1 cellular context compared by ENCODE assay signal in the genomic region with DNA sequence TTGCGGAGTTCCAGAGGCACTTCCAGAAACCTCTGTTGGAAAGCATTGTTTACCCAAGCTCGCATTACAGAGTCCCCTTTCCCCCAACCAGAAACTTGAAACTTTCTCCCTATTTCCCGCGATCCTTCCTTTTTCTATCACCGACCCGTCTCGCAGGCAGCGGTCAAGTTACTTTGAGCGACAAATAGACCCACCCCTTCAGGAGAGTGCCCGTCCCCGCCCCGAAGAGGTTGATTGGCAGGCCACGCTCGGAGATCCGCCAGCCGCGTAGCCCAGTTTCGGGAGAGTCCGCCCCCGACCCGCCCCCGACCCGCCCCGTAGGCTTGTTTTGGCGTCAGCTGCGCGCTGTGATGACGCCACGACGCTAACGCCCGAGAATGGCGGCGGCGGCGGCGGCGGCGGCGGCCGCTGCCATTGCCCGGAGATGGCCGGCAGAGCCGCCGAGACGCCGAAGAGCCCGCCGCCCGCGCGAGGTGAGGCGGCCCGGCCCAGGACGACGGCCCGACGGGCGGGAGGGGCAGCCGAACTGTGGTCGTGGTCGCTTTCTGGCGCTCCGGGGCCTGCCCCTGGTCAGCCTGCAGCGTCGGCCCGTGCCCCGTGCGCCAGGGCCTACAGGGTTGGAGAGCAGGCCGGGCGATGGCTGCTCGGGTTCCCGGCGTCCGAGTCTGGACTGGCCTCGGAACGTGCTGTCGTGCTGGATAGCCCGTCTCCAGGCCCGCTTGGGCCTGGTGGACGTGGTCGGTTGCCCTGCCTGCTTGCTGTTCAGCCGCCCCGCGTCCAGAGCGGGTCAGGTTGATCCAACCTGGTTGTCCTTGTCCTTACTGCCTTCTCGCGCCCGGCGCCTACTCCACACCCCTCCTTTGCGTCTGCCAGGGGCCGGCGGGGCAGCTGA.
TF ChIP-seq lines count a peak whose summit lies in the region.

A gene (plus strand): TSS at position 356 of the 892 bp plus-strand sequence. CDS start 15,496 bp downstream, outside the sequence.

TF ChIP-seq in K562, 482 proteins besides CTCF, POLR2A, EP300 and RAD21 (continued from another document and continues in another):
- peak in 1 of 2 experiments; percentile 13; a peak in 2 of 4 replicates for TF ChIP-seq FOXK2 (conservative IDR thresholded peaks at IDR 0.05 in 1 of 2, IDR thresholded peaks at IDR 0.05 in 1 of 2; ENCODE audit: low read depth in 2 of 2)
- TF ChIP-seq, protein P1, sequence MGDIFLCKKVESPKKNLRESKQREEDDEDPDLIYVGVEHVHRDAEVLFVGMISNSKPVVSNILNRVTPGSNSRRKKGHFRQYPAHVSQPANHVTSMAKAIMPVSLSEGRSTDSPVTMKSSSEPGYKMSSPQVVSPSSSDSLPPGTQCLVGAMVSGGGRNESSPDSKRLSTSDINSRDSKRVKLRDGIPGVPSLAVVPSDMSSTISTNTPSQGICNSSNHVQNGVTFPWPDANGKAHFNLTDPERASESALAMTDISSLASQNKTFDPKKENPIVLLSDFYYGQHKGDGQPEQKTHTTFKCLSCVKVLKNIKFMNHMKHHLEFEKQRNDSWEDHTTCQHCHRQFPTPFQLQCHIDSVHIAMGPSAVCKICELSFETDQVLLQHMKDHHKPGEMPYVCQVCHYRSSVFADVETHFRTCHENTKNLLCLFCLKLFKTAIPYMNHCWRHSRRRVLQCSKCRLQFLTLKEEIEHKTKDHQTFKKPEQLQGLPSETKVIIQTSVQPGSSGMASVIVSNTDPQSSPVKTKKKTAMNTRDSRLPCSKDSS (IDR thresholded peaks at IDR 0.05; ENCODE audit: low read depth, partially characterized antibody), result no peak
- 0 out of 2 replicates have a peak, but pooled peaks have one; percentile 75 for TF ChIP-seq ZNF165 (CRISPR knock-in tag; IDR thresholded peaks at IDR 0.05; ENCODE audit: borderline replicate concordance)
- TF ChIP-seq, protein P2, sequence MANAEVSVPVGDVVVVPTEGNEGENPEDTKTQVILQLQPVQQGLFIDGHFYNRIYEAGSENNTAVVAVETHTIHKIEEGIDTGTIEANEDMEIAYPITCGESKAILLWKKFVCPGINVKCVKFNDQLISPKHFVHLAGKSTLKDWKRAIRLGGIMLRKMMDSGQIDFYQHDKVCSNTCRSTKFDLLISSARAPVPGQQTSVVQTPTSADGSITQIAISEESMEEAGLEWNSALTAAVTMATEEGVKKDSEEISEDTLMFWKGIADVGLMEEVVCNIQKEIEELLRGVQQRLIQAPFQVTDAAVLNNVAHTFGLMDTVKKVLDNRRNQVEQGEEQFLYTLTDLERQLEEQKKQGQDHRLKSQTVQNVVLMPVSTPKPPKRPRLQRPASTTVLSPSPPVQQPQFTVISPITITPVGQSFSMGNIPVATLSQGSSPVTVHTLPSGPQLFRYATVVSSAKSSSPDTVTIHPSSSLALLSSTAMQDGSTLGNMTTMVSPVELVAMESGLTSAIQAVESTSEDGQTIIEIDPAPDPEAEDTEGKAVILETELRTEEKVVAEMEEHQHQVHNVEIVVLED (CRISPR knock-in tag; IDR thresholded peaks at IDR 0.05), result peak; percentile 94
- no peak for TF ChIP-seq SLC30A9 (CRISPR knock-in tag; IDR thresholded peaks at IDR 0.05)
- no peak for TF ChIP-seq SRSF3 (IDR thresholded peaks at IDR 0.05; ENCODE audit: insufficient read depth, low read length)
- TF ChIP-seq BRD4 (IDR thresholded peaks at IDR 0.05), result peak; percentile 79; the same call in 1 of the 2 replicates
- TF ChIP-seq ERF (CRISPR knock-in tag; IDR thresholded peaks at IDR 0.05), result peak; percentile 88
- TF ChIP-seq ZNF444 (CRISPR knock-in tag; IDR thresholded peaks at IDR 0.05), result no peak
- TF ChIP-seq NR2C2 (CRISPR knock-in tag; IDR thresholded peaks at IDR 0.05), result no peak
- peak; percentile 35; the same call in 1 of the 2 replicates for TF ChIP-seq NR2C2 (tag; IDR thresholded peaks at IDR 0.05)
- TF ChIP-seq SREBF2 (CRISPR knock-in tag; IDR thresholded peaks at IDR 0.05), result no peak
- TF ChIP-seq POLR2G (IDR thresholded peaks at IDR 0.05; ENCODE audit: low read depth, low read length), result peak; percentile 93
- TF ChIP-seq, protein P3, sequence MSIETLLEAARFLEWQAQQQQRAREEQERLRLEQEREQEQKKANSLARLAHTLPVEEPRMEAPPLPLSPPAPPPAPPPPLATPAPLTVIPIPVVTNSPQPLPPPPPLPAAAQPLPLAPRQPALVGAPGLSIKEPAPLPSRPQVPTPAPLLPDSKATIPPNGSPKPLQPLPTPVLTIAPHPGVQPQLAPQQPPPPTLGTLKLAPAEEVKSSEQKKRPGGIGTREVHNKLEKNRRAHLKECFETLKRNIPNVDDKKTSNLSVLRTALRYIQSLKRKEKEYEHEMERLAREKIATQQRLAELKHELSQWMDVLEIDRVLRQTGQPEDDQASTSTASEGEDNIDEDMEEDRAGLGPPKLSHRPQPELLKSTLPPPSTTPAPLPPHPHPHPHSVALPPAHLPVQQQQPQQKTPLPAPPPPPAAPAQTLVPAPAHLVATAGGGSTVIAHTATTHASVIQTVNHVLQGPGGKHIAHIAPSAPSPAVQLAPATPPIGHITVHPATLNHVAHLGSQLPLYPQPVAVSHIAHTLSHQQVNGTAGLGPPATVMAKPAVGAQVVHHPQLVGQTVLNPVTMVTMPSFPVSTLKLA (conservative IDR thresholded peaks at IDR 0.05), result peak in 1 of 2 experiments; percentile 19; a peak in 1 of 4 replicates
- TF ChIP-seq PHF20 (IDR thresholded peaks at IDR 0.05; ENCODE audit: partially characterized antibody), result peak; percentile 82
- TF ChIP-seq, protein P4, sequence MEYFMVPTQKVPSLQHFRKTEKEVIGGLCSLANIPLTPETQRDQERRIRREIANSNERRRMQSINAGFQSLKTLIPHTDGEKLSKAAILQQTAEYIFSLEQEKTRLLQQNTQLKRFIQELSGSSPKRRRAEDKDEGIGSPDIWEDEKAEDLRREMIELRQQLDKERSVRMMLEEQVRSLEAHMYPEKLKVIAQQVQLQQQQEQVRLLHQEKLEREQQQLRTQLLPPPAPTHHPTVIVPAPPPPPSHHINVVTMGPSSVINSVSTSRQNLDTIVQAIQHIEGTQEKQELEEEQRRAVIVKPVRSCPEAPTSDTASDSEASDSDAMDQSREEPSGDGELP (CRISPR knock-in tag; IDR thresholded peaks at IDR 0.05; ENCODE audit: borderline replicate concordance), result peak; percentile 54
- no peak for TF ChIP-seq HNRNPH1 (optimal IDR thresholded peaks at IDR 0.05; ENCODE audit: low read depth, low read length)
- TF ChIP-seq, protein P5, sequence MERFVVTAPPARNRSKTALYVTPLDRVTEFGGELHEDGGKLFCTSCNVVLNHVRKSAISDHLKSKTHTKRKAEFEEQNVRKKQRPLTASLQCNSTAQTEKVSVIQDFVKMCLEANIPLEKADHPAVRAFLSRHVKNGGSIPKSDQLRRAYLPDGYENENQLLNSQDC (CRISPR knock-in tag; IDR thresholded peaks at IDR 0.05), result peak; percentile 85; the same call in 1 of the 2 replicates
- 0 out of 2 replicates have a peak, but pooled peaks have one; percentile 23 for TF ChIP-seq ZNF668 (CRISPR knock-in tag; IDR thresholded peaks at IDR 0.05)
- TF ChIP-seq, protein P6, sequence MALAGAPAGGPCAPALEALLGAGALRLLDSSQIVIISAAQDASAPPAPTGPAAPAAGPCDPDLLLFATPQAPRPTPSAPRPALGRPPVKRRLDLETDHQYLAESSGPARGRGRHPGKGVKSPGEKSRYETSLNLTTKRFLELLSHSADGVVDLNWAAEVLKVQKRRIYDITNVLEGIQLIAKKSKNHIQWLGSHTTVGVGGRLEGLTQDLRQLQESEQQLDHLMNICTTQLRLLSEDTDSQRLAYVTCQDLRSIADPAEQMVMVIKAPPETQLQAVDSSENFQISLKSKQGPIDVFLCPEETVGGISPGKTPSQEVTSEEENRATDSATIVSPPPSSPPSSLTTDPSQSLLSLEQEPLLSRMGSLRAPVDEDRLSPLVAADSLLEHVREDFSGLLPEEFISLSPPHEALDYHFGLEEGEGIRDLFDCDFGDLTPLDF (CRISPR knock-in tag; IDR thresholded peaks at IDR 0.05), result peak; percentile 35; the same call in 1 of the 2 replicates
- TF ChIP-seq, protein P7, sequence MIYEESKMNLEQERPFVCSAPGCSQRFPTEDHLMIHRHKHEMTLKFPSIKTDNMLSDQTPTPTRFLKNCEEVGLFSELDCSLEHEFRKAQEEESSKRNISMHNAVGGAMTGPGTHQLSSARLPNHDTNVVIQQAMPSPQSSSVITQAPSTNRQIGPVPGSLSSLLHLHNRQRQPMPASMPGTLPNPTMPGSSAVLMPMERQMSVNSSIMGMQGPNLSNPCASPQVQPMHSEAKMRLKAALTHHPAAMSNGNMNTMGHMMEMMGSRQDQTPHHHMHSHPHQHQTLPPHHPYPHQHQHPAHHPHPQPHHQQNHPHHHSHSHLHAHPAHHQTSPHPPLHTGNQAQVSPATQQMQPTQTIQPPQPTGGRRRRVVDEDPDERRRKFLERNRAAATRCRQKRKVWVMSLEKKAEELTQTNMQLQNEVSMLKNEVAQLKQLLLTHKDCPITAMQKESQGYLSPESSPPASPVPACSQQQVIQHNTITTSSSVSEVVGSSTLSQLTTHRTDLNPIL (CRISPR knock-in tag; IDR thresholded peaks at IDR 0.05), result no peak
- TF ChIP-seq TAF9B (IDR thresholded peaks at IDR 0.05; ENCODE audit: partially characterized antibody), result no peak
- TF ChIP-seq RBBP5 (IDR thresholded peaks at IDR 0.05; ENCODE audit: borderline replicate concordance, insufficient read depth, low read length, poor library complexity, severe bottlenecking), result peak; percentile 98
- no peak for TF ChIP-seq LEF1 (IDR thresholded peaks at IDR 0.05)
- TF ChIP-seq, protein P8, sequence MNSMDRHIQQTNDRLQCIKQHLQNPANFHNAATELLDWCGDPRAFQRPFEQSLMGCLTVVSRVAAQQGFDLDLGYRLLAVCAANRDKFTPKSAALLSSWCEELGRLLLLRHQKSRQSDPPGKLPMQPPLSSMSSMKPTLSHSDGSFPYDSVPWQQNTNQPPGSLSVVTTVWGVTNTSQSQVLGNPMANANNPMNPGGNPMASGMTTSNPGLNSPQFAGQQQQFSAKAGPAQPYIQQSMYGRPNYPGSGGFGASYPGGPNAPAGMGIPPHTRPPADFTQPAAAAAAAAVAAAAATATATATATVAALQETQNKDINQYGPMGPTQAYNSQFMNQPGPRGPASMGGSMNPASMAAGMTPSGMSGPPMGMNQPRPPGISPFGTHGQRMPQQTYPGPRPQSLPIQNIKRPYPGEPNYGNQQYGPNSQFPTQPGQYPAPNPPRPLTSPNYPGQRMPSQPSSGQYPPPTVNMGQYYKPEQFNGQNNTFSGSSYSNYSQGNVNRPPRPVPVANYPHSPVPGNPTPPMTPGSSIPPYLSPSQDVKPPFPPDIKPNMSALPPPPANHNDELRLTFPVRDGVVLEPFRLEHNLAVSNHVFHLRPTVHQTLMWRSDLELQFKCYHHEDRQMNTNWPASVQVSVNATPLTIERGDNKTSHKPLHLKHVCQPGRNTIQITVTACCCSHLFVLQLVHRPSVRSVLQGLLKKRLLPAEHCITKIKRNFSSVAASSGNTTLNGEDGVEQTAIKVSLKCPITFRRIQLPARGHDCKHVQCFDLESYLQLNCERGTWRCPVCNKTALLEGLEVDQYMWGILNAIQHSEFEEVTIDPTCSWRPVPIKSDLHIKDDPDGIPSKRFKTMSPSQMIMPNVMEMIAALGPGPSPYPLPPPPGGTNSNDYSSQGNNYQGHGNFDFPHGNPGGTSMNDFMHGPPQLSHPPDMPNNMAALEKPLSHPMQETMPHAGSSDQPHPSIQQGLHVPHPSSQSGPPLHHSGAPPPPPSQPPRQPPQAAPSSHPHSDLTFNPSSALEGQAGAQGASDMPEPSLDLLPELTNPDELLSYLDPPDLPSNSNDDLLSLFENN (IDR thresholded peaks at IDR 0.05; ENCODE audit: low read depth in 2 of 2, low read length in 2 of 2), result 0 out of 4 replicates have a peak, but pooled peaks of 1 of the 2 experiments have one; percentile 9
- TF ChIP-seq TEAD2 (tag; IDR thresholded peaks at IDR 0.05), result no peak
- peak; percentile 62 for TF ChIP-seq MYC (IDR thresholded peaks at IDR 0.05; ENCODE audit: low read depth, low read length)
- no peak for TF ChIP-seq MYC (CRISPR knock-in tag; IDR thresholded peaks at IDR 0.05; ENCODE audit: borderline replicate concordance, low read depth)
- no peak for TF ChIP-seq RFX1 (IDR thresholded peaks at IDR 0.05)
- peak; percentile 28; the same call in 1 of the 2 replicates for TF ChIP-seq NFRKB (IDR thresholded peaks at IDR 0.05; ENCODE audit: low read depth)
- TF ChIP-seq, protein P9, sequence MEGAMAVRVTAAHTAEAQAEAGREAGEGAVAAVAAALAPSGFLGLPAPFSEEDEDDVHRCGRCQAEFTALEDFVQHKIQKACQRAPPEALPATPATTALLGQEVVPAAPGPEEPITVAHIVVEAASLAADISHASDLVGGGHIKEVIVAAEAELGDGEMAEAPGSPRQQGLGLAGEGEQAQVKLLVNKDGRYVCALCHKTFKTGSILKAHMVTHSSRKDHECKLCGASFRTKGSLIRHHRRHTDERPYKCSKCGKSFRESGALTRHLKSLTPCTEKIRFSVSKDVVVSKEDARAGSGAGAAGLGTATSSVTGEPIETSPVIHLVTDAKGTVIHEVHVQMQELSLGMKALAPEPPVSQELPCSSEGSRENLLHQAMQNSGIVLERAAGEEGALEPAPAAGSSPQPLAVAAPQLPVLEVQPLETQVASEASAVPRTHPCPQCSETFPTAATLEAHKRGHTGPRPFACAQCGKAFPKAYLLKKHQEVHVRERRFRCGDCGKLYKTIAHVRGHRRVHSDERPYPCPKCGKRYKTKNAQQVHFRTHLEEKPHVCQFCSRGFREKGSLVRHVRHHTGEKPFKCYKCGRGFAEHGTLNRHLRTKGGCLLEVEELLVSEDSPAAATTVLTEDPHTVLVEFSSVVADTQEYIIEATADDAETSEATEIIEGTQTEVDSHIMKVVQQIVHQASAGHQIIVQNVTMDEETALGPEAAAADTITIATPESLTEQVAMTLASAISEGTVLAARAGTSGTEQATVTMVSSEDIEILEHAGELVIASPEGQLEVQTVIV (CRISPR knock-in tag; IDR thresholded peaks at IDR 0.05; ENCODE audit: borderline replicate concordance), result no peak
- TF ChIP-seq TOE1 (IDR thresholded peaks at IDR 0.05; ENCODE audit: borderline replicate concordance), result no peak
- peak; percentile 71; the same call in 1 of the 2 replicates for TF ChIP-seq TOE1 (CRISPR knock-in tag; IDR thresholded peaks at IDR 0.05; ENCODE audit: borderline replicate concordance, low read depth)
- peak; percentile 57; the same call in 1 of the 2 replicates for TF ChIP-seq NR4A1 (CRISPR knock-in tag; IDR thresholded peaks at IDR 0.05)
- TF ChIP-seq NR4A1 (tag; IDR thresholded peaks at IDR 0.05), result no peak
- TF ChIP-seq MIER1 (IDR thresholded peaks at IDR 0.05; ENCODE audit: low read depth), result no peak
- peak; percentile 63 for TF ChIP-seq C11orf30 (IDR thresholded peaks at IDR 0.05; ENCODE audit: low read depth)
- TF ChIP-seq SIRT6 (IDR thresholded peaks at IDR 0.05; ENCODE audit: low read depth, low read length), result no peak
- peak; percentile 11; the same call in 1 of the 2 replicates for TF ChIP-seq ZNF583 (CRISPR knock-in tag; IDR thresholded peaks at IDR 0.05)
- no peak for TF ChIP-seq PHTF2 (CRISPR knock-in tag; IDR thresholded peaks at IDR 0.05)
- TF ChIP-seq ZNF232 (CRISPR knock-in tag; IDR thresholded peaks at IDR 0.05), result peak; percentile 30; the same call in 1 of the 2 replicates
- TF ChIP-seq, protein P10, sequence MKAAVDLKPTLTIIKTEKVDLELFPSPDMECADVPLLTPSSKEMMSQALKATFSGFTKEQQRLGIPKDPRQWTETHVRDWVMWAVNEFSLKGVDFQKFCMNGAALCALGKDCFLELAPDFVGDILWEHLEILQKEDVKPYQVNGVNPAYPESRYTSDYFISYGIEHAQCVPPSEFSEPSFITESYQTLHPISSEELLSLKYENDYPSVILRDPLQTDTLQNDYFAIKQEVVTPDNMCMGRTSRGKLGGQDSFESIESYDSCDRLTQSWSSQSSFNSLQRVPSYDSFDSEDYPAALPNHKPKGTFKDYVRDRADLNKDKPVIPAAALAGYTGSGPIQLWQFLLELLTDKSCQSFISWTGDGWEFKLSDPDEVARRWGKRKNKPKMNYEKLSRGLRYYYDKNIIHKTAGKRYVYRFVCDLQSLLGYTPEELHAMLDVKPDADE (conservative IDR thresholded peaks at IDR 0.05; ENCODE audit: control insufficient read depth, low read depth, low read length), result peak; percentile 46; the same call in 1 of the 2 replicates
- peak; percentile 49; the same call in 1 of the 2 replicates for TF ChIP-seq ZNF212 (CRISPR knock-in tag; IDR thresholded peaks at IDR 0.05)
- peak; percentile 73 for TF ChIP-seq HCFC1 (IDR thresholded peaks at IDR 0.05; ENCODE audit: low read depth, low read length)
